ENCODE assay signal across 9 cellular contexts in the genomic region with DNA sequence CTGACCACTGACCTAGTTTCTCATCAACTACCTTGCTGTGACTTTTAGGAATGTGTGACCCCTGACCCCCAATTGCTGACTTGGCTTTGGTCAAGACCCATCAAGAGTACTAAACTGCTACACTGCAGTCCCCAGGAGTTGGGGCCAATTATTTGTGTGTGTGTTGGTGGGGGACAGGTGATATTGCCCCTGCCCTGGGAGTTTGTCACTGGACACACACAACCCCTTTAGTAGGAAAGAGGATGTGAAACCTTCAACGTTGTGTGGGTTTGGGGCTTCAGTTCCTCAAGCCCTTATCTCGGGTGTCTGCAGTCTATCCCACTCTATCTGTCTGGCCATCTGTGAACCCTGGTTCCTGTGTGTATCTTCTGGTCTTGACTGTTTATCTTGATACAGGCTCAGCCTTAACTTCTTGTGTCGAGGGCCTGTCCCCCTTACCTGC.
A peak's percentile ranks its signal among the peaks of the same experiment; 100 is the strongest.
DNase-seq lines count a peak whose midpoint lies in the region; ATAC-seq and TF ChIP-seq lines count a peak whose summit lies in the region.
"Had no signal": no experiment of that assay in that cellular context is flagged by ENCODE, and none has a peak within 500 bp of the region (broad histone marks: within the 10 kb centered on the region; RNA-seq: fewer than 3 reads in every experiment).

No MANE protein-coding gene starts in this region.

- peaks cover 64% of the 10 kb centered on the region for H3K4me1 ChIP-seq in OCI-LY3 (ENCODE audit: low read length)

- no peaks in the 10 kb centered on the region for H3K27me3 Mint-ChIP-seq in stimulated activated memory B cell treated with anti-CD40 and anti-IgM and Interleukin-4, amounts not matched to agents 10 μg/mL and 1 μg/mL and 100 μg/mL, for 72 hours

- no peaks in the 10 kb centered on the region for H3K9me3 Mint-ChIP-seq in stimulated activated memory B cell treated with anti-CD40 and anti-IgM and Interleukin-4, amounts not matched to agents 10 μg/mL and 1 μg/mL and 100 μg/mL, for 72 hours

- peak overlapping the region; percentile 54 for H3K9ac ChIP-seq in OCI-LY3 (ENCODE audit: low read length)

- no peak overlapping the region for H2AFZ ChIP-seq in OCI-LY3 (ENCODE audit: low read depth, low read length)

- peaks cover 60% of the 10 kb centered on the region for H3K36me3 Mint-ChIP-seq in stimulated activated memory B cell treated with anti-CD40 and anti-IgM and Interleukin-4, amounts not matched to agents 10 μg/mL and 1 μg/mL and 100 μg/mL, for 72 hours

- H3K4me1 Mint-ChIP-seq in stimulated activated memory B cell treated with anti-CD40 and anti-IgM and Interleukin-4, amounts not matched to agents 10 μg/mL and 1 μg/mL and 100 μg/mL, for 72 hours, result peaks cover 53% of the 10 kb centered on the region

- ATAC-seq in HG02870 (IDR thresholded peaks at IDR 0.05; ENCODE audit: unreplicated experiment), result peak; percentile 82
- peak; percentile 91 for ATAC-seq in stimulated activated memory B cell treated with anti-CD40 and anti-IgM and Interleukin-4, amounts not matched to agents 10 μg/mL and 1 μg/mL and 100 μg/mL, for 72 hours

- peaks cover 69% of the 10 kb centered on the region for H3K79me2 ChIP-seq in OCI-LY3 (ENCODE audit: low read length)

- H3K36me3 ChIP-seq in OCI-LY3 (replicated peaks; ENCODE audit: low read depth, low read length), result peaks cover 64% of the 10 kb centered on the region

- H3K27me3 ChIP-seq in OCI-LY3 (ENCODE audit: low read depth, low read length), result no peaks in the 10 kb centered on the region

- H3K9me3 ChIP-seq in OCI-LY3 (ENCODE audit: insufficient read depth, low read length), result no peaks in the 10 kb centered on the region

- peak overlapping the region; percentile 88 for H3K27ac ChIP-seq in OCI-LY3 (ENCODE audit: low read length)

- H3K4me3 Mint-ChIP-seq in stimulated activated memory B cell treated with anti-CD40 and anti-IgM and Interleukin-4, amounts not matched to agents 10 μg/mL and 1 μg/mL and 100 μg/mL, for 72 hours, result peak overlapping the region; percentile 82

- peak overlapping the region; percentile 63 for H3K4me3 ChIP-seq in OCI-LY3 (ENCODE audit: low read length)

- peak overlapping the region; percentile 78 for H3K4me2 ChIP-seq in OCI-LY3 (ENCODE audit: low read length)

- no peak for TF ChIP-seq CTCF in OCI-LY3 (IDR thresholded peaks at IDR 0.05; ENCODE audit: low read depth, low read length)

- DNase-seq in activated CD8-positive, alpha-beta memory T cell treated with anti-CD3 and anti-CD28 coated beads for 24 hours, result peak; percentile 55
- DNase-seq in activated CD8-positive, alpha-beta memory T cell treated with anti-CD3 and anti-CD28 coated beads, Interleukin-2, amount 50 U/mL, for 4 hours, result no peak
- DNase-seq in NCI-H510A treated with DMSO at 0.1 percent for 48 hours (lab: John Stamatoyannopoulos, UW) (no peak), cortex of kidney (lab: John Stamatoyannopoulos, UW) (no peak), DMS 273 treated with DMSO at 0.1 percent for 48 hours (lab: John Stamatoyannopoulos, UW) (no peak)
- DNase-seq: NCI-H1105 had no signal

- H4K20me1 ChIP-seq in OCI-LY3 (ENCODE audit: insufficient read depth, low read length), result peaks cover 61% of the 10 kb centered on the region

- H3K27ac Mint-ChIP-seq in stimulated activated memory B cell treated with anti-CD40 and anti-IgM and Interleukin-4, amounts not matched to agents 10 μg/mL and 1 μg/mL and 100 μg/mL, for 72 hours, result peak overlapping the region; percentile 86
